ENCODE assay signal across 1 cellular context in genomic region chr5:115928578-115929407, GRCh38. TPM values are rescaled to one million over a fixed set of nuclear protein-coding genes. Genes with fewer than 3 reads are reported as not detected.
"Had no signal": no experiment of that assay in that cellular context is flagged by ENCODE, and none has a peak within 500 bp of the region (broad histone marks: within the 10 kb centered on the region; RNA-seq: fewer than 3 reads in every experiment).

No MANE protein-coding gene starts in this region.

RNA-seq across cellular contexts. Expression of gene LVRN, which starts 33.5 kb away (rescaled TPM):
- total RNA-seq: kidney had no signal
